ENCODE assay signal across 19 cellular contexts in genomic region chr7:44313016-44313415, GRCh38. TPM values are rescaled to one million over a fixed set of nuclear protein-coding genes. Genes with fewer than 3 reads are reported as not detected.
A peak's percentile ranks its signal among the peaks of the same experiment; 100 is the strongest.
DNase-seq lines count a peak whose midpoint lies in the region; ATAC-seq, FAIRE-seq and TF ChIP-seq lines count a peak whose summit lies in the region.
"Had no signal": no experiment of that assay in that cellular context is flagged by ENCODE, and none has a peak within 500 bp of the region (broad histone marks: within the 10 kb centered on the region; RNA-seq: fewer than 3 reads in every experiment).

No MANE protein-coding gene starts in this region.

- H3K4me3 ChIP-seq in gastrocnemius medialis, result no peak overlapping the region
- H3K4me3 ChIP-seq: MG63 had no signal

- no peak overlapping the region for H3K18ac ChIP-seq in H9 (ENCODE audit: insufficient read length, low read depth, low read length)

- no peak for TF ChIP-seq POLR2A in gastrocnemius medialis (IDR thresholded peaks at IDR 0.05)

- no peak overlapping the region for H3K23ac ChIP-seq in H9 (ENCODE audit: insufficient read length, low read depth, low read length)

- no peaks in the 10 kb centered on the region for H3K79me1 ChIP-seq in H9 (ENCODE audit: insufficient read depth, low read depth, low read length, poor library complexity, severe bottlenecking)

- H3K36me3 ChIP-seq in gastrocnemius medialis, result no peaks in the 10 kb centered on the region
- H3K36me3 ChIP-seq: MG63 had no signal

- H3K9ac ChIP-seq in H9 (ENCODE audit: extremely low read depth, insufficient read length, low read length), result no peak overlapping the region

- no peaks in the 10 kb centered on the region for H3K36me3 Mint-ChIP-seq in activated CD4-positive, alpha-beta T cell treated with anti-CD3 and anti-CD28 coated beads, Interleukin-2, amount 10 ng/mL, durations not matched to agents 24 days and 14 days (ENCODE audit: low read depth)
- H3K36me3 Mint-ChIP-seq in H9 (ENCODE audit: insufficient read depth in 1 of 3, low read depth in 3 of 3), result no peaks in the 10 kb centered on the region
- H3K36me3 Mint-ChIP-seq: CD4-positive, alpha-beta memory T cell had no signal

- H3K4me1 ChIP-seq in H9 (ENCODE audit: insufficient read depth, low read length), result no peaks in the 10 kb centered on the region
- H3K4me1 ChIP-seq in gastrocnemius medialis, result peaks cover 46 to 49% of the 10 kb centered on the region in 2 donors

- no peaks in the 10 kb centered on the region for H4K20me1 ChIP-seq in H9 (ENCODE audit: control insufficient read depth, insufficient read depth, insufficient read length)

- TF ChIP-seq CTCF in H9 (conservative IDR thresholded peaks at IDR 0.05) (no peak), gastrocnemius medialis (IDR thresholded peaks at IDR 0.05 in 4 of 5, conservative IDR thresholded peaks at IDR 0.05 in 1 of 5) (no peak), GM10266 (IDR thresholded peaks at IDR 0.05; ENCODE audit: control insufficient read depth, insufficient read depth, low read depth, missing control alignments) (no peak)

- H2BK20ac ChIP-seq in H9 (ENCODE audit: low read depth, low read length, poor library complexity, severe bottlenecking), result no peak overlapping the region

- no peaks in the 10 kb centered on the region for H3K9me3 Mint-ChIP-seq in activated CD4-positive, alpha-beta T cell treated with anti-CD3 and anti-CD28 coated beads, Interleukin-2, amount 10 ng/mL, durations not matched to agents 24 days and 14 days
- H3K9me3 Mint-ChIP-seq in H9, result no peaks in the 10 kb centered on the region; a peak in 1 of 5 replicates

- peaks cover 4% of the 10 kb centered on the region for H3K23me2 ChIP-seq in H9 (ENCODE audit: insufficient read length, low read depth, low read length, poor library complexity, severe bottlenecking)

- peak in 1 of 2 donors; percentile 16 for ATAC-seq in gastrocnemius medialis

- no peaks in the 10 kb centered on the region for H3K79me2 ChIP-seq in H9 (ENCODE audit: insufficient read depth, low read length)

- WGBS in H9 (ENCODE audit: extremely low coverage, insufficient read length, low lambda C conversion rate), result no CpG with 5 or more reads among the region's 8 CpGs

- H3K9me3 ChIP-seq in H9 (ENCODE audit: control insufficient read depth, low read depth, low read length) (no peaks in the 10 kb centered on the region), gastrocnemius medialis (no peaks in the 10 kb centered on the region)
- H3K9me3 ChIP-seq: MG63 had no signal

- H3K4me1 Mint-ChIP-seq in activated CD4-positive, alpha-beta T cell treated with anti-CD3 and anti-CD28 coated beads, Interleukin-2, amount 10 ng/mL, durations not matched to agents 24 days and 14 days, result peaks cover 3% of the 10 kb centered on the region
- peaks cover 0 to 2% of the 10 kb centered on the region in 2 experiments; a peak in 1 of 4 replicates for H3K4me1 Mint-ChIP-seq in H9

- H3K4me3 Mint-ChIP-seq in activated CD4-positive, alpha-beta T cell treated with anti-CD3 and anti-CD28 coated beads, Interleukin-2, amount 10 ng/mL, durations not matched to agents 24 days and 14 days, result no peak overlapping the region
- no peak overlapping the region for H3K4me3 Mint-ChIP-seq in H9
- H3K4me3 Mint-ChIP-seq: B cell had no signal

- H4K91ac ChIP-seq in H9 (ENCODE audit: insufficient read length, low read depth, low read length), result no peak overlapping the region

- intact Hi-C loops in activated CD4-positive, alpha-beta T cell treated with anti-CD3 and anti-CD28 coated beads, Interleukin-2, amount 10 ng/mL, durations not matched to agents 24 days and 14 days (cut with micrococcal nuclease), result no loop called here
- intact Hi-C loops in gastrocnemius medialis (cut with DNase I; ENCODE audit: low total_unique reads), result loop anchor here (5.0 kb wide), 2 partner anchors 191 to 534 kb away; partner anchors contain the start of genes H2AZ2 and POLD2

- H3K27me3 Mint-ChIP-seq in activated CD4-positive, alpha-beta T cell treated with anti-CD3 and anti-CD28 coated beads, Interleukin-2, amount 10 ng/mL, durations not matched to agents 24 days and 14 days, result peaks cover 42% of the 10 kb centered on the region
- H3K27me3 Mint-ChIP-seq in H9 (ENCODE audit: low read depth), result peaks cover 84% of the 10 kb centered on the region

- peaks cover 8% of the 10 kb centered on the region; the same call in 1 of the 2 replicates for H3K27me3 ChIP-seq in H9 (ENCODE audit: insufficient read depth, low read length)
- H3K27me3 ChIP-seq in gastrocnemius medialis, result no peaks in the 10 kb centered on the region
- H3K27me3 ChIP-seq: MG63 had no signal

- no peak overlapping the region for H4K8ac ChIP-seq in H9 (replicated peaks; ENCODE audit: insufficient read length, low read depth, low read length)

- no peak overlapping the region for H2BK15ac ChIP-seq in H9 (ENCODE audit: low read depth, low read length)

- peak overlapping the region; percentile 21; the same call in 1 of the 2 replicates for H3K14ac ChIP-seq in H9 (ENCODE audit: insufficient read depth, low read length)

- H2AFZ ChIP-seq in H9 (ENCODE audit: low read length), result no peak overlapping the region

- no peak overlapping the region for H3K27ac ChIP-seq in H9 (ENCODE audit: insufficient read length, low read depth, low read length)
- peak overlapping the region; percentile 87 to 94 (median 90) for H3K27ac ChIP-seq in gastrocnemius medialis
- H3K27ac ChIP-seq: 22Rv1 had no signal

- H3K27ac Mint-ChIP-seq in activated CD4-positive, alpha-beta T cell treated with anti-CD3 and anti-CD28 coated beads, Interleukin-2, amount 10 ng/mL, durations not matched to agents 24 days and 14 days, result no peak overlapping the region
- H3K27ac Mint-ChIP-seq in H9, result no peak overlapping the region
- H3K27ac Mint-ChIP-seq: B cell had no signal

- no peak for FAIRE-seq in RCC 7860 (lab: Jason Lieb, UNC)

- in situ Hi-C loops in gastrocnemius medialis (cut with MboI; ENCODE audit: low sequenced_read_pairs in 4 of 4), result no loop called here

- no peak overlapping the region for H2BK120ac ChIP-seq in H9 (ENCODE audit: low read depth, low read length, poor library complexity, severe bottlenecking)

- H3K4me2 ChIP-seq in H9 (ENCODE audit: insufficient read depth, insufficient read length, low read length), result no peak overlapping the region

- H3K56ac ChIP-seq in H9 (ENCODE audit: insufficient read length, low read depth, low read length), result no peak overlapping the region

- H2AK5ac ChIP-seq in H9 (ENCODE audit: insufficient read length, low read length), result no peak overlapping the region

- H4K5ac ChIP-seq in H9 (ENCODE audit: insufficient read length, low read depth, low read length), result no peak overlapping the region

- no peak overlapping the region for H2BK5ac ChIP-seq in H9 (ENCODE audit: insufficient read length, low read length)

- no peak overlapping the region for H3T11ph ChIP-seq in H9 (ENCODE audit: low read length)

- peak; percentile 42 for DNase-seq in activated CD4-positive, alpha-beta T cell treated with anti-CD3 and anti-CD28 coated beads, Interleukin-2, amount 10 ng/mL, durations not matched to agents 24 days and 14 days
- no peak for DNase-seq in activated CD4-positive, alpha-beta T cell treated with anti-CD3 and anti-CD28 coated beads for 4 hours
- DNase-seq in H9 (no peak), iPS-NIHi7 (ENCODE audit: extremely low spot score) (peak; percentile 6), gastrocnemius medialis (no peak), activated gamma-delta T cell treated with Interleukin-2 at 50 U/mL for 16 hours (no peak), RCC 7860 (ENCODE audit: low spot score) (no peak), GM10266 (ENCODE audit: extremely low spot score) (no peak)
- DNase-seq: Calu3; CD4-positive, alpha-beta memory T cell; HCEC 1CT; Karpas-422; MG63; NCI-H1092 treated with DMSO at 0.1 percent for 48 hours; NCI-H2081 treated with DMSO at 0.1 percent for 48 hours; NCI-H2227 treated with DMSO at 0.1 percent for 48 hours; NCI-H524 had no signal

- H2BK12ac ChIP-seq in H9 (ENCODE audit: insufficient read length, low read depth, low read length), result no peak overlapping the region

- no peak overlapping the region for H3K4ac ChIP-seq in H9 (ENCODE audit: low read depth, low read length)

RNA-seq across cellular contexts. Expression of gene CAMK2B, which starts 12.4 kb away (rescaled TPM):
- 1.3 and 1.6 TPM in 2 replicates for total RNA-seq in activated CD4-positive, alpha-beta T cell treated with anti-CD3 and anti-CD28 coated beads, Interleukin-2, amount 10 ng/mL, durations not matched to agents 24 days and 14 days
- 0.17 and 0.24 TPM in 2 replicates for total RNA-seq in H9 (2021)
- 10 to 100 TPM; 35.3 to 64.8 (median 46.0) TPM for total RNA-seq in gastrocnemius medialis
- total RNA-seq: B cell; Calu3; CD4-positive, alpha-beta memory T cell had no signal

Comparison
In these comparisons a context has a peak if more than half of its experiments do, and no peak if none do; other contexts are left out.
1. DNase-seq: peak in activated CD4-positive, alpha-beta T cell treated with anti-CD3 and anti-CD28 coated beads, Interleukin-2, amount 10 ng/mL, durations not matched to agents 24 days and 14 days (single experiment) and iPS-NIHi7 (single experiment); none in activated CD4-positive, alpha-beta T cell treated with anti-CD3 and anti-CD28 coated beads for 4 hours (0 of 2), H9 (single experiment), gastrocnemius medialis (0 of 2), activated gamma-delta T cell treated with Interleukin-2 at 50 U/mL for 16 hours (single experiment), RCC 7860 (single experiment) and GM10266 (single experiment).
2. RNA of gene CAMK2B, which starts 12.4 kb away (total RNA-seq): 35.3 to 64.8 TPM in gastrocnemius medialis; 1.3 to 1.6 TPM in activated CD4-positive, alpha-beta T cell treated with anti-CD3 and anti-CD28 coated beads, Interleukin-2, amount 10 ng/mL, durations not matched to agents 24 days and 14 days and 0.17 to 0.24 TPM in H9; every median in the first group is over 10 times any median in the second.